ENCODE assay signal across 16 cellular contexts in genomic region chr6:141610741-141611140, GRCh38.
A peak's percentile ranks its signal among the peaks of the same experiment; 100 is the strongest.
DNase-seq lines count a peak whose midpoint lies in the region; ATAC-seq and TF ChIP-seq lines count a peak whose summit lies in the region.
"Had no signal": no experiment of that assay in that cellular context is flagged by ENCODE, and none has a peak within 500 bp of the region (broad histone marks: within the 10 kb centered on the region; RNA-seq: fewer than 3 reads in every experiment).

No MANE protein-coding gene starts in this region.

- DNase-seq in EL (peak; percentile 15), MV-4-11 (lab: John Stamatoyannopoulos, UW) (peak; percentile 24), endodermal cell (peak; percentile 52), myocyte (ENCODE audit: low read depth) (peak; percentile 6), NCI-H1417 treated with DMSO at 0.1 percent for 48 hours (lab: John Stamatoyannopoulos, UW) (no peak), RPMI8226 (no peak)
- no peak for DNase-seq in stimulated activated naive B cell treated with anti-CD40 and anti-IgM and Interleukin-4, amounts not matched to agents 10 μg/mL and 1 μg/mL and 100 μg/mL, for 72 hours
- DNase-seq: activated CD4-positive, alpha-beta T cell treated with anti-CD3 and anti-CD28 coated beads for 48 hours; activated naive CD4-positive, alpha-beta T cell treated with Interleukin-2 at 50 U/mL for 16 hours; DND-41; effector memory CD8-positive, alpha-beta T cell; NCI-H2081 treated with DMSO at 0.1 percent for 48 hours; psoas muscle; SIG-M5 had no signal

- no peaks in the 10 kb centered on the region for H3K4me1 ChIP-seq in endodermal cell (ENCODE audit: control insufficient read depth, insufficient read depth, low read length)
- H3K4me1 ChIP-seq: psoas muscle, tibial nerve had no signal

- H3K36me3 ChIP-seq in endodermal cell (ENCODE audit: control insufficient read depth, insufficient read depth, low read length) = no peaks in the 10 kb centered on the region
- H3K36me3 ChIP-seq: tibial nerve had no signal

- no peaks in the 10 kb centered on the region for H3K27me3 Mint-ChIP-seq in endodermal cell (ENCODE audit: insufficient read depth)
- no peaks in the 10 kb centered on the region for H3K27me3 Mint-ChIP-seq in stimulated activated naive B cell treated with anti-CD40 and anti-IgM and Interleukin-4, amounts not matched to agents 10 μg/mL and 1 μg/mL and 100 μg/mL, for 72 hours

- peaks cover 24% of the 10 kb centered on the region for H3K9me3 Mint-ChIP-seq in endodermal cell
- peaks cover 0 to 6% of the 10 kb centered on the region in 2 donors for H3K9me3 Mint-ChIP-seq in stimulated activated naive B cell treated with anti-CD40 and anti-IgM and Interleukin-4, amounts not matched to agents 10 μg/mL and 1 μg/mL and 100 μg/mL, for 72 hours
- H3K9me3 Mint-ChIP-seq: effector memory CD8-positive, alpha-beta T cell had no signal

- peaks cover 27% of the 10 kb centered on the region for H3K9me3 ChIP-seq in endodermal cell (ENCODE audit: control insufficient read depth, low read length)
- H3K9me3 ChIP-seq: psoas muscle had no signal

- H3K27me3 ChIP-seq in endodermal cell (ENCODE audit: control insufficient read depth, insufficient read depth, low read length, poor library complexity, severe bottlenecking) = no peaks in the 10 kb centered on the region
- H3K27me3 ChIP-seq: tibial nerve had no signal

- no peak overlapping the region for H3K4me3 ChIP-seq in endodermal cell (ENCODE audit: low read length)
- H3K4me3 ChIP-seq: psoas muscle, tibial nerve had no signal

- 81% methylated on average over 4 to 5 of the region's 5 CpGs for WGBS in endodermal cell (ENCODE audit: insufficient coverage in 1 of 2, insufficient read length in 1 of 2), 2 experiments

- TF ChIP-seq CTCF in endodermal cell (conservative IDR thresholded peaks at IDR 0.05) = peak; percentile 70

- ATAC-seq in stimulated activated naive B cell treated with anti-CD40 and anti-IgM and Interleukin-4, amounts not matched to agents 10 μg/mL and 1 μg/mL and 100 μg/mL, for 72 hours (replicated peaks) = no peak
- no peak for ATAC-seq in HG03432 (IDR thresholded peaks at IDR 0.05; ENCODE audit: unreplicated experiment)
- ATAC-seq: effector memory CD8-positive, alpha-beta T cell; psoas muscle had no signal

- H3K4me1 Mint-ChIP-seq in endodermal cell = no peaks in the 10 kb centered on the region
- no peaks in the 10 kb centered on the region for H3K4me1 Mint-ChIP-seq in stimulated activated naive B cell treated with anti-CD40 and anti-IgM and Interleukin-4, amounts not matched to agents 10 μg/mL and 1 μg/mL and 100 μg/mL, for 72 hours

- H3K27ac ChIP-seq in endodermal cell (ENCODE audit: low read depth, low read length) = no peak overlapping the region
- H3K27ac ChIP-seq: psoas muscle, tibial nerve had no signal

- no peak overlapping the region for H3K9ac ChIP-seq in endodermal cell (ENCODE audit: extremely low read depth, low read length, poor library complexity, severe bottlenecking)

- no peak overlapping the region for H3K4me3 Mint-ChIP-seq in endodermal cell
- H3K4me3 Mint-ChIP-seq in stimulated activated naive B cell treated with anti-CD40 and anti-IgM and Interleukin-4, amounts not matched to agents 10 μg/mL and 1 μg/mL and 100 μg/mL, for 72 hours = no peak overlapping the region
- H3K4me3 Mint-ChIP-seq: effector memory CD8-positive, alpha-beta T cell had no signal

- H3K36me3 Mint-ChIP-seq in endodermal cell (ENCODE audit: low read depth) = no peaks in the 10 kb centered on the region
- no peaks in the 10 kb centered on the region for H3K36me3 Mint-ChIP-seq in stimulated activated naive B cell treated with anti-CD40 and anti-IgM and Interleukin-4, amounts not matched to agents 10 μg/mL and 1 μg/mL and 100 μg/mL, for 72 hours

- H3K27ac Mint-ChIP-seq in endodermal cell = no peak overlapping the region
- no peak overlapping the region for H3K27ac Mint-ChIP-seq in stimulated activated naive B cell treated with anti-CD40 and anti-IgM and Interleukin-4, amounts not matched to agents 10 μg/mL and 1 μg/mL and 100 μg/mL, for 72 hours
- H3K27ac Mint-ChIP-seq: effector memory CD8-positive, alpha-beta T cell had no signal

Comparison
In these comparisons a context has a peak if more than half of its experiments do, and no peak if none do; other contexts are left out.
1. DNase-seq: peak in EL (single experiment), MV-4-11 (single experiment), endodermal cell (single experiment) and myocyte (single experiment); none in NCI-H1417 treated with DMSO at 0.1 percent for 48 hours (single experiment), stimulated activated naive B cell treated with anti-CD40 and anti-IgM and Interleukin-4, amounts not matched to agents 10 μg/mL and 1 μg/mL and 100 μg/mL, for 72 hours (single experiment) and RPMI8226 (single experiment).